8 cellular contexts compared by ENCODE assay signal in genomic region chr14:103716091-103716801, GRCh38. TPM values are rescaled to one million over a fixed set of nuclear protein-coding genes. Genes with fewer than 3 reads are reported as not detected.
DNase-seq lines count a peak whose midpoint lies in the region; ATAC-seq, FAIRE-seq and TF ChIP-seq lines count a peak whose summit lies in the region.

No MANE protein-coding gene starts in this region.

- TF ChIP-seq CTCF in body of pancreas (IDR thresholded peaks at IDR 0.05) (no peak), stomach (IDR thresholded peaks at IDR 0.05) (no peak), D721Med (IDR thresholded peaks at IDR 0.05; ENCODE audit: insufficient read depth, missing control alignments) (no peak)

- no peak for TF ChIP-seq EP300 in stomach (IDR thresholded peaks at IDR 0.05)

- H3K4me1 ChIP-seq in body of pancreas (peaks cover 53% of the 10 kb centered on the region), stomach (peaks cover 41 to 90% (median 78%) of the 10 kb centered on the region in 4 donors)

- H3K9me3 ChIP-seq in body of pancreas = no peaks in the 10 kb centered on the region
- no peaks in the 10 kb centered on the region for H3K9me3 ChIP-seq in stomach

- TF ChIP-seq POLR2A in GM18505 (IDR thresholded peaks at IDR 0.05; ENCODE audit: borderline replicate concordance, extremely low read depth, insufficient read depth, insufficient read length) (no peak), body of pancreas (IDR thresholded peaks at IDR 0.05) (no peak), stomach (IDR thresholded peaks at IDR 0.05) (no peak)

- intact Hi-C loops in body of pancreas (cut with DNase I) (no loop called here), stomach (cut with DNase I; ENCODE audit: low total_unique reads) (no loop called here)

- WGBS in body of pancreas, 2 donors = 5 to 17% methylated on average over 10 to 49 of the region's 72 CpGs
- WGBS in stomach, 5 donors = 1 to 15% (median 3%) methylated on average over 10 to 72 of the region's 72 CpGs

- no peak for FAIRE-seq in D721Med (lab: Jason Lieb, UNC)

- DNase-seq in AG20443 (ENCODE audit: low spot score) (peak; percentile 76), KBM-7 (peak; percentile 17), body of pancreas (peak in 2 of 4 donors; percentile 44 to 45), stomach (no peak), D721Med (ENCODE audit: insufficient read length, low spot score) (no peak)

- ATAC-seq in GM18505 (IDR thresholded peaks at IDR 0.05; ENCODE audit: unreplicated experiment) (peak; percentile 3), body of pancreas (peak; percentile 5), HG02571 (IDR thresholded peaks at IDR 0.05; ENCODE audit: unreplicated experiment) (no peak)

- H3K4me3 ChIP-seq in body of pancreas (peak overlapping the region; percentile 40 to 77), stomach (peak overlapping the region; percentile 75 to 95 (median 88))

- H3K27me3 ChIP-seq in body of pancreas (no peaks in the 10 kb centered on the region), layer of hippocampus (ENCODE audit: control insufficient read depth, insufficient read depth, low read length) (no peaks in the 10 kb centered on the region), stomach (no peaks in the 10 kb centered on the region)

- peak overlapping the region; percentile 50 to 83 (median 70) for H3K27ac ChIP-seq in body of pancreas
- H3K27ac ChIP-seq in layer of hippocampus (ENCODE audit: low read depth, low read length) = peak overlapping the region; percentile 57
- H3K27ac ChIP-seq in stomach = peak overlapping the region; percentile 64 to 94 (median 92)

- in situ Hi-C loops in KBM-7 (cut with MboI; ENCODE audit: low pct_unique_long_range_greater_than_20kb, low sequenced_read_pairs) = no loop called here

- no peaks in the 10 kb centered on the region for H3K36me3 ChIP-seq in body of pancreas (replicated peaks in 1 of 2; ENCODE audit: insufficient read depth in 1 of 2, low read depth in 2 of 2)
- H3K36me3 ChIP-seq in stomach = no peaks in the 10 kb centered on the region

RNA-seq across cellular contexts. Expression of gene ZFYVE21, which starts 0.6 kb away (rescaled TPM):
- total RNA-seq in body of pancreas (10 to 100 TPM; 32.9 to 82.4 TPM), stomach (100 to 1,000 TPM in 2 of 5 donors, 10 to 100 TPM in 3; 28.0 to 150 (median 64.8) TPM)
- polyA plus RNA-seq in stomach = 10 to 100 TPM; 51.9 to 95.5 (median 81.0) TPM

RNA-seq across cellular contexts. Expression of gene XRCC3, which starts 1.0 kb away (rescaled TPM):
- total RNA-seq in body of pancreas (1 to 10 TPM; 3.9 to 5.6 TPM), stomach (10 to 100 TPM in 2 of 5 donors, 1 to 10 TPM in 3; 2.6 to 70.1 (median 7.0) TPM)
- 1 to 10 TPM; 3.5 to 6.2 (median 3.8) TPM for polyA plus RNA-seq in stomach

Comparison
In these comparisons a context has a peak if more than half of its experiments do, and no peak if none do; other contexts are left out.
1. DNase-seq: peak in AG20443 (single experiment) and KBM-7 (single experiment); none in stomach (single experiment) and D721Med (single experiment).
2. Peak in every context shown above with its lines, with median percentiles within 50 percentile points of each other: H3K27ac ChIP-seq.